ENCODE assay signal across 8 cellular contexts in genomic region chr10:58781873-58782488, GRCh38.
DNase-seq lines count a peak whose midpoint lies in the region; ATAC-seq, FAIRE-seq and TF ChIP-seq lines count a peak whose summit lies in the region.

No MANE protein-coding gene starts in this region.

- 20% methylated on average over 5 of the region's 5 CpGs for WGBS in prostate gland

- H3K27me3 ChIP-seq in prostate gland (replicated peaks; ENCODE audit: insufficient read depth) = no peaks in the 10 kb centered on the region

- ATAC-seq in GM19023 (IDR thresholded peaks at IDR 0.05; ENCODE audit: unreplicated experiment) (no peak), GM18517 (IDR thresholded peaks at IDR 0.05; ENCODE audit: unreplicated experiment) (no peak)

- no peak overlapping the region for H3K4me3 ChIP-seq in GM12865 (ENCODE audit: low read depth, low read length)
- no peak overlapping the region for H3K4me3 ChIP-seq in fibroblast of pulmonary artery (replicated peaks; ENCODE audit: low read depth, low read length)
- H3K4me3 ChIP-seq in prostate gland = no peak overlapping the region

- no peaks in the 10 kb centered on the region for H3K4me1 ChIP-seq in prostate gland (replicated peaks)

- TF ChIP-seq POLR2A in prostate gland (IDR thresholded peaks at IDR 0.05) = no peak

- no peak overlapping the region for H3K27ac ChIP-seq in prostate gland

- no peaks in the 10 kb centered on the region for H3K9me3 ChIP-seq in prostate gland

- no peaks in the 10 kb centered on the region for H3K36me3 ChIP-seq in prostate gland

- intact Hi-C loops in prostate gland (cut with DNase I) = loop anchor here (5.0 kb wide), 3 partner anchors 170 to 840 kb away; no protein-coding TSS in a partner anchor

- TF ChIP-seq CTCF in GM12865 (IDR thresholded peaks at IDR 0.05; ENCODE audit: insufficient read depth, low read depth, low read length, missing control alignments) (peak; percentile 30), fibroblast of pulmonary artery (IDR thresholded peaks at IDR 0.05; ENCODE audit: low read length, missing control alignments) (peak; percentile 56), prostate gland (IDR thresholded peaks at IDR 0.05) (peak; percentile 40 to 68 (median 62))

- FAIRE-seq in A204.1 (lab: Jason Lieb, UNC) = peak; percentile 92

- peak; percentile 40 for DNase-seq in GM12865 (ENCODE audit: low read depth)
- peak; percentile 13 for DNase-seq in HPDE6-E6E7 (ENCODE audit: extremely low spot score)
- peak; percentile 40 for DNase-seq in RPMI8226
- peak; percentile 66 for DNase-seq in fibroblast of pulmonary artery (ENCODE audit: low read depth)
- DNase-seq in prostate gland (ENCODE audit: low spot score) = peak; percentile 47

Comparison
In these comparisons a context has a peak if more than half of its experiments do, and no peak if none do; other contexts are left out.
1. DNase-seq: peak in every context shown above with its lines; median percentile 66 in fibroblast of pulmonary artery; 47 in prostate gland; 40 in GM12865; 40 in RPMI8226; 13 in HPDE6-E6E7.